In the genomic region with DNA sequence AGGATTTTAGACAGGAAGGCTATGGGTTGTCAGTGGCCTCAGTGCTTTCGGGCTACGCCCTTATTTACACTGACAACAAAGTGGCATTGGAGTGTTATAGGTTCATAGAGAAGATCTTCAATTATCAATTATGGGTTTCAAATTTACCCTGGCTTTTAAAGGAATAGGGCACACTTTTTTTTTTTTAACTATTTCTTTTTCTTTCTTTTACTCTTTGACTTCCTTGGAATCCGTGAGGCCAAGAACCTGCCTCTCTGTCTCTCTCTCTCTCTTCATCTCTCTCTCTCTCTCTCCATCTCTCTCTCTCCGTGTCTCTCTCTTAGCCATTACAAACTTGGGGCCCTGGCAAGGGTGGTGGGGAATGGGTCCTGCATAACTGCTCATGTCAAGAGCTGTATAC, we compare ENCODE assay signal across 4 cellular contexts. TPM values are rescaled to one million over a fixed set of nuclear protein-coding genes. Genes with fewer than 3 reads are reported as not detected.
"Had no signal": no experiment of that assay in that cellular context is flagged by ENCODE, and none has a peak within 500 bp of the region (broad histone marks: within the 10 kb centered on the region; RNA-seq: fewer than 3 reads in every experiment).

A gene (plus strand): TSS at position 301 of the 400 bp plus-strand sequence. CDS start 327 bp downstream, outside the sequence.

RNA-seq across cellular contexts. Expression of the gene that starts here (rescaled TPM):
- total RNA-seq: GM23248, HepG2, HFFc6 had no signal
- polyA plus RNA-seq: GM23248, HepG2, IgD-negative memory B cell had no signal
